In genomic region chr17:60857521-60857920, GRCh38 we compare ENCODE assay signal across 21 cellular contexts.
"Had no signal": no experiment of that assay in that cellular context is flagged by ENCODE, and none has a peak within 500 bp of the region (broad histone marks: within the 10 kb centered on the region; RNA-seq: fewer than 3 reads in every experiment).

No MANE protein-coding gene starts in this region.

- H3K9me3 ChIP-seq: mucosa of descending colon, ovary, right lobe of liver, upper lobe of right lung had no signal

- H3K36me3 ChIP-seq: heart right ventricle, left lung, ovary, right lobe of liver, tibial nerve, upper lobe of right lung had no signal

- DNase-seq: central memory CD4-positive, alpha-beta T cell; effector CD4-positive, alpha-beta T cell; heart right ventricle; left lung; mesendoderm; mucosa of descending colon; naive thymus-derived CD8-positive, alpha-beta T cell; ovary; right lobe of liver; stimulated activated CD4-positive, alpha-beta T cell treated with anti-CD3 and anti-CD28 coated beads, Interleukin-4, amount 100 ng/mL, for 1 hour; stimulated activated CD8-positive, alpha-beta memory T cell treated with anti-CD3 and anti-CD28 coated beads, Interleukin-4, amount 100 ng/mL, for 48 hours; stimulated activated naive CD8-positive, alpha-beta T cell treated with anti-CD3 and anti-CD28 coated beads, Interleukin-15, Interleukin-2, amounts not matched to agents 100 U/mL and 50 U/mL, for 24 hours; upper lobe of right lung had no signal

- FAIRE-seq: endometrium, frontal cortex, keratinocyte had no signal

- H3K4me3 Mint-ChIP-seq: naive thymus-derived CD8-positive, alpha-beta T cell; stimulated activated effector memory CD8-positive, alpha-beta T cell treated with anti-CD3 and anti-CD28 coated beads, Interleukin-12 subunit alpha, Interleukin-12 subunit beta, amount 100 ng/mL, for 72 hours had no signal

- H3K4me3 ChIP-seq: coronary artery, heart right ventricle, left lung, lung, mucosa of descending colon, ovary, right lobe of liver, tibial nerve, upper lobe of right lung had no signal

- H3K27me3 Mint-ChIP-seq: naive thymus-derived CD8-positive, alpha-beta T cell; progenitor cell of endocrine pancreas had no signal

- H3K36me3 Mint-ChIP-seq: stimulated activated effector memory CD8-positive, alpha-beta T cell treated with anti-CD3 and anti-CD28 coated beads, Interleukin-12 subunit alpha, Interleukin-12 subunit beta, amount 100 ng/mL, for 72 hours had no signal

- H3K27ac ChIP-seq: coronary artery, heart right ventricle, left lung, ovary, right lobe of liver, tibial nerve, upper lobe of right lung had no signal

- H3K27ac Mint-ChIP-seq: progenitor cell of endocrine pancreas; stimulated activated effector memory CD8-positive, alpha-beta T cell treated with anti-CD3 and anti-CD28 coated beads, Interleukin-12 subunit alpha, Interleukin-12 subunit beta, amount 100 ng/mL, for 72 hours had no signal

- H3K9me3 Mint-ChIP-seq: stimulated activated effector memory CD8-positive, alpha-beta T cell treated with anti-CD3 and anti-CD28 coated beads, Interleukin-12 subunit alpha, Interleukin-12 subunit beta, amount 100 ng/mL, for 72 hours had no signal

- H3K27me3 ChIP-seq: heart right ventricle, left lung, ovary, right lobe of liver, tibial nerve, upper lobe of right lung had no signal

- H3K4me1 ChIP-seq: heart right ventricle, left lung, right lobe of liver, upper lobe of right lung had no signal
